22 cellular contexts compared by ENCODE assay signal in genomic region chr4:39455486-39455885, GRCh38. TPM values are rescaled to one million over a fixed set of nuclear protein-coding genes. Genes with fewer than 3 reads are reported as not detected.
DNase-seq lines count a peak whose midpoint lies in the region; ATAC-seq, FAIRE-seq and TF ChIP-seq lines count a peak whose summit lies in the region.
"Had no signal": no experiment of that assay in that cellular context is flagged by ENCODE, and none has a peak within 500 bp of the region (broad histone marks: within the 10 kb centered on the region; RNA-seq: fewer than 3 reads in every experiment).

No MANE protein-coding gene starts in this region.

- H2BK12ac ChIP-seq in H1 (ENCODE audit: low read depth, low read length): no peak overlapping the region

- no peak overlapping the region for H4K5ac ChIP-seq in H1 (ENCODE audit: insufficient read length, low read depth, low read length)

- TF ChIP-seq EP300 in HepG2 (IDR thresholded peaks at IDR 0.05; ENCODE audit: low read depth in 2 of 2, low read length in 2 of 2): no peak
- TF ChIP-seq EP300 in HepG2 (CRISPR knock-in tag; IDR thresholded peaks at IDR 0.05; ENCODE audit: borderline replicate concordance): no peak
- no peak for TF ChIP-seq EP300 in H1 (IDR thresholded peaks at IDR 0.05; ENCODE audit: borderline replicate concordance in 1 of 2, low read depth in 2 of 2, low read length in 2 of 2)

- TF ChIP-seq RAD21 in HepG2 (CRISPR knock-in tag; IDR thresholded peaks at IDR 0.05) (no peak), H1 (IDR thresholded peaks at IDR 0.05 in 1 of 2, conservative IDR thresholded peaks at IDR 0.05 in 1 of 2; ENCODE audit: low read depth in 2 of 2, low read length in 2 of 2) (no peak)

- no peak for DNase-seq in HepG2 (ENCODE audit: low spot score)
- DNase-seq in right lobe of liver: no peak
- DNase-seq in NB4 (ENCODE audit: low read depth): no peak
- DNase-seq in H1 (ENCODE audit: low read depth in 1 of 2, low spot score in 2 of 2): no peak
- DNase-seq in stimulated activated naive B cell treated with anti-CD40 and anti-IgM and Interleukin-4, amounts not matched to agents 10 μg/mL and 1 μg/mL and 100 μg/mL, for 72 hours: no peak
- DNase-seq in activated CD8-positive, alpha-beta memory T cell treated with anti-CD3 and anti-CD28 coated beads for 24 hours: no peak
- no peak for DNase-seq in spleen
- DNase-seq: anterior cingulate cortex; GF-D8; H7; NCI-H187 treated with DMSO at 0.1 percent for 48 hours; NCI-H510A; OCI-M1; sigmoid colon; stimulated activated CD4-positive, alpha-beta T cell treated with anti-CD3 and anti-CD28 coated beads, Interleukin-2, amount 100 ng/mL, for 48 hours had no signal

- no peak overlapping the region for H3K23ac ChIP-seq in H1 (ENCODE audit: insufficient read length)

- H3K27me3 ChIP-seq in HepG2 (ENCODE audit: control insufficient read depth in 1 of 2, insufficient read depth in 2 of 2, low read length in 2 of 2) (no peaks in the 10 kb centered on the region; a peak in 1 of 5 replicates), right lobe of liver (no peaks in the 10 kb centered on the region), H1 (replicated peaks in 1 of 4; ENCODE audit: control insufficient read depth in 3 of 4, extremely low read depth in 1 of 4, insufficient read depth in 3 of 4, low read length in 3 of 4) (no peaks in the 10 kb centered on the region), spleen (replicated peaks in 1 of 7) (no peaks in the 10 kb centered on the region)
- H3K27me3 ChIP-seq: neutrophil, sigmoid colon, SJSA1 had no signal

- no peak overlapping the region for H2BK120ac ChIP-seq in H1 (replicated peaks; ENCODE audit: low read depth, low read length)

- no peak overlapping the region for H3K56ac ChIP-seq in H1 (replicated peaks; ENCODE audit: insufficient read length, low read depth, low read length)

- H3K9ac ChIP-seq in HepG2 (ENCODE audit: insufficient read depth, low read depth, low read length) (no peak overlapping the region), H1 (replicated peaks in 1 of 4; ENCODE audit: extremely low read depth in 1 of 4, low read depth in 3 of 4, low read length in 3 of 4) (no peak overlapping the region)

- H3K4me3 Mint-ChIP-seq in stimulated activated naive B cell treated with anti-CD40 and anti-IgM and Interleukin-4, amounts not matched to agents 10 μg/mL and 1 μg/mL and 100 μg/mL, for 72 hours: peak overlapping the region in 1 of 2 donors; percentile 44

- H3K36me3 Mint-ChIP-seq in stimulated activated naive B cell treated with anti-CD40 and anti-IgM and Interleukin-4, amounts not matched to agents 10 μg/mL and 1 μg/mL and 100 μg/mL, for 72 hours: peaks cover 54 to 74% of the 10 kb centered on the region in 2 donors

- H3K4me1 ChIP-seq in HepG2 (ENCODE audit: insufficient read depth, low read length) (peaks cover 70% of the 10 kb centered on the region), right lobe of liver (peaks cover 0 to 28% (median 11%) of the 10 kb centered on the region in 4 donors), H1 (replicated peaks in 1 of 4; ENCODE audit: control insufficient read depth in 3 of 4, insufficient read depth in 4 of 4, low read length in 3 of 4) (peaks cover 0 to 4% (median 2%) of the 10 kb centered on the region in 4 experiments; a peak in 2 of 7 replicates), spleen (peaks cover 26 to 53% (median 45%) of the 10 kb centered on the region in 6 donors)

- H4K8ac ChIP-seq in H1 (ENCODE audit: extremely low read depth, insufficient read depth, low read length): no peak overlapping the region

- H4K91ac ChIP-seq in H1 (replicated peaks; ENCODE audit: insufficient read length, low read length): no peak overlapping the region

- H3K4me1 Mint-ChIP-seq in stimulated activated naive B cell treated with anti-CD40 and anti-IgM and Interleukin-4, amounts not matched to agents 10 μg/mL and 1 μg/mL and 100 μg/mL, for 72 hours: peaks cover 17 to 30% of the 10 kb centered on the region in 2 donors

- FAIRE-seq in HepG2 (lab: Jason Lieb, UNC) (no peak), H1 (lab: Jason Lieb, UNC) (no peak)
- FAIRE-seq: D721Med, HTR-8/SVneo had no signal

- no peak for ATAC-seq in HepG2
- no peak for ATAC-seq in right lobe of liver
- no peak for ATAC-seq in stimulated activated naive B cell treated with anti-CD40 and anti-IgM and Interleukin-4, amounts not matched to agents 10 μg/mL and 1 μg/mL and 100 μg/mL, for 72 hours (replicated peaks)
- ATAC-seq in HG03039 (IDR thresholded peaks at IDR 0.05; ENCODE audit: unreplicated experiment): no peak

- H3K23me2 ChIP-seq in H1 (ENCODE audit: low read depth, low read length): peaks cover 6% of the 10 kb centered on the region; the same call in 1 of the 2 replicates

- peaks cover 42% of the 10 kb centered on the region for H3K79me2 ChIP-seq in HepG2 (ENCODE audit: insufficient read depth, low read length)
- peaks cover 0 to 43% of the 10 kb centered on the region in 2 experiments; a peak in 3 of 4 replicates for H3K79me2 ChIP-seq in H1 (ENCODE audit: control insufficient read depth in 1 of 2, insufficient read depth in 2 of 2, low read length in 2 of 2)

- no peak overlapping the region for H2BK20ac ChIP-seq in H1 (ENCODE audit: low read length)

- no peaks in the 10 kb centered on the region for H3K9me3 ChIP-seq in HepG2 (ENCODE audit: low read length)
- H3K9me3 ChIP-seq in right lobe of liver: no peaks in the 10 kb centered on the region
- no peaks in the 10 kb centered on the region for H3K9me3 ChIP-seq in H1 (ENCODE audit: insufficient read depth in 2 of 2, low read depth in 1 of 2, low read length in 1 of 2)
- H3K9me3 ChIP-seq in spleen: no peaks in the 10 kb centered on the region
- H3K9me3 ChIP-seq: neutrophil, sigmoid colon, SJSA1, thoracic aorta had no signal

- no peak overlapping the region for H3K18ac ChIP-seq in H1 (ENCODE audit: extremely low read depth, low read length)

- H3K4me3 ChIP-seq in HepG2 (replicated peaks in 1 of 3; ENCODE audit: insufficient read depth in 1 of 3, low read depth in 2 of 3, low read length in 3 of 3): peak overlapping the region in 1 of 3 experiments; percentile 1; a peak in 1 of 6 replicates
- H3K4me3 ChIP-seq in right lobe of liver: no peak overlapping the region
- H3K4me3 ChIP-seq in NB4 (ENCODE audit: low read depth, low read length): peak overlapping the region; percentile 90
- peak overlapping the region in 1 of 4 experiments; percentile 93; a peak in 1 of 8 replicates for H3K4me3 ChIP-seq in H1 (ENCODE audit: extremely low read depth in 1 of 4, insufficient read depth in 2 of 4, low read depth in 3 of 4, low read length in 4 of 4)
- H3K4me3 ChIP-seq in spleen: no peak overlapping the region
- H3K4me3 ChIP-seq: sigmoid colon, SJSA1, thoracic aorta had no signal

- intact Hi-C loops in HepG2 (cut with micrococcal nuclease; ENCODE audit: unreplicated experiment) (no loop called here), right lobe of liver (cut with DNase I) (no loop called here), spleen (cut with DNase I; ENCODE audit: low total_unique reads) (no loop called here)

- H3K14ac ChIP-seq in H1 (ENCODE audit: insufficient read length): no peak overlapping the region

- in situ Hi-C loops in HepG2 (cut with HindIII; ENCODE audit: extremely low pct_ligation_motif_present, low pct_unique_long_range_greater_than_20kb): no loop called here

- H2BK15ac ChIP-seq in H1 (ENCODE audit: low read length): no peak overlapping the region

- POLR2A ChIA-PET in HepG2 (lab: Yijun Ruan, JAX): interaction anchor here (0.9 to 1.2 kb wide), 3 partner anchors 26 to 89 kb away, joined by 3 to 5 read pairs (median 3); partner anchors contain the start of gene UGDH
- POLR2A ChIA-PET in H1 (lab: Charles Lee; ENCODE audit: partially characterized antibody): interaction anchor here (0.9 to 6.4 kb wide), 18 partner anchors 7 to 366 kb away, joined by 3 to 133 read pairs (median 4); partner anchors contain the start of genes RFC1 and SMIM14

- CTCF ChIA-PET in HepG2 (lab: Yijun Ruan, JAX; ENCODE audit: low intra/inter-chr PET ratio, low total read pairs) (no interaction called here), H1 (lab: Charles Lee; ENCODE audit: partially characterized antibody) (interaction anchor here (1.5 kb wide), 1 partner anchor 20 kb away, joined by 3 read pairs; no protein-coding TSS in a partner anchor)

- BruUV-seq in HepG2 (replicated peaks; lab: Mats Ljungman, UMichigan): no TSS peak

- TF ChIP-seq CTCF in HepG2 (CRISPR knock-in tag; IDR thresholded peaks at IDR 0.05): no peak
- TF ChIP-seq CTCF in right lobe of liver (IDR thresholded peaks at IDR 0.05): no peak
- TF ChIP-seq CTCF in NB4 (IDR thresholded peaks at IDR 0.05; ENCODE audit: low read depth, low read length): no peak
- TF ChIP-seq CTCF in H1 (IDR thresholded peaks at IDR 0.05; ENCODE audit: control extremely low read depth in 1 of 3, insufficient read depth in 1 of 3, low read depth in 1 of 3, low read length in 3 of 3): no peak
- no peak for TF ChIP-seq CTCF in spleen (IDR thresholded peaks at IDR 0.05 in 8 of 11, conservative IDR thresholded peaks at IDR 0.05 in 3 of 11)

- no peak overlapping the region for H3K4ac ChIP-seq in H1 (replicated peaks; ENCODE audit: insufficient read length, low read depth, low read length)

- no peaks in the 10 kb centered on the region for H3K9me3 Mint-ChIP-seq in stimulated activated naive B cell treated with anti-CD40 and anti-IgM and Interleukin-4, amounts not matched to agents 10 μg/mL and 1 μg/mL and 100 μg/mL, for 72 hours

- TF ChIP-seq POLR2A in HepG2 (IDR thresholded peaks at IDR 0.05; ENCODE audit: insufficient read depth in 1 of 2, low read depth in 2 of 2, low read length in 2 of 2) (peak in 1 of 2 experiments; percentile 52; a peak in 1 of 4 replicates), right lobe of liver (IDR thresholded peaks at IDR 0.05) (no peak), NB4 (IDR thresholded peaks at IDR 0.05; ENCODE audit: extremely low read depth, insufficient read length) (no peak), H1 (IDR thresholded peaks at IDR 0.05; ENCODE audit: control extremely low read depth in 1 of 2, low read depth in 2 of 2, low read length in 2 of 2) (no peak), spleen (IDR thresholded peaks at IDR 0.05) (no peak)

- peak overlapping the region; percentile 20 for H3K27ac Mint-ChIP-seq in stimulated activated naive B cell treated with anti-CD40 and anti-IgM and Interleukin-4, amounts not matched to agents 10 μg/mL and 1 μg/mL and 100 μg/mL, for 72 hours

- 93% methylated on average over 6 of the region's 6 CpGs for WGBS in HepG2 (ENCODE audit: low lambda C conversion rate)
- WGBS in right lobe of liver (ENCODE audit: insufficient coverage, low coverage, low lambda C conversion rate, missing lambda C conversion rate): 88% methylated on average over 6 of the region's 6 CpGs
- 95% methylated on average over 6 of the region's 6 CpGs; no CpG with 5 or more reads in 1 of the 2 experiments for WGBS in H1 (ENCODE audit: extremely low coverage in 1 of 2, insufficient coverage in 1 of 2, insufficient read length in 1 of 2, insufficient replicate concordance in 2 of 2, low coverage in 1 of 2, low lambda C conversion rate in 2 of 2, missing lambda C conversion rate in 1 of 2), 2 experiments
- WGBS in spleen, 5 donors: 88 to 96% (median 92%) methylated on average over 6 of the region's 6 CpGs

- peaks cover 9 to 62% of the 10 kb centered on the region in 2 experiments for H3K36me3 ChIP-seq in HepG2 (replicated peaks in 1 of 2; ENCODE audit: control insufficient read depth in 1 of 2, insufficient read depth in 2 of 2, low read length in 2 of 2)
- peaks cover 0 to 61% (median 27%) of the 10 kb centered on the region in 4 donors for H3K36me3 ChIP-seq in right lobe of liver
- peaks cover 31 to 75% (median 57%) of the 10 kb centered on the region in 4 experiments for H3K36me3 ChIP-seq in H1 (ENCODE audit: control insufficient read depth in 2 of 4, insufficient read depth in 4 of 4, low read length in 3 of 4)
- peaks cover 9 to 75% (median 63%) of the 10 kb centered on the region in 6 donors for H3K36me3 ChIP-seq in spleen

- no peak overlapping the region for H2BK5ac ChIP-seq in H1 (ENCODE audit: low read depth, low read length)

- no peaks in the 10 kb centered on the region; the same call in 1 of the 2 replicates for H3K79me1 ChIP-seq in H1 (ENCODE audit: low read depth, low read length)

- H3K27me3 Mint-ChIP-seq in stimulated activated naive B cell treated with anti-CD40 and anti-IgM and Interleukin-4, amounts not matched to agents 10 μg/mL and 1 μg/mL and 100 μg/mL, for 72 hours: no peaks in the 10 kb centered on the region

- peak overlapping the region; percentile 91 for H3K4me2 ChIP-seq in HepG2 (ENCODE audit: low read depth, low read length)
- H3K4me2 ChIP-seq in H1 (ENCODE audit: insufficient read depth in 1 of 2, low read depth in 2 of 2, low read length in 2 of 2): no peak overlapping the region

- H3K27ac ChIP-seq in HepG2 (ENCODE audit: extremely low read length, insufficient read depth, low read length): no peak overlapping the region
- no peak overlapping the region for H3K27ac ChIP-seq in right lobe of liver
- no peak overlapping the region for H3K27ac ChIP-seq in H1 (ENCODE audit: low read depth, low read length)
- no peak overlapping the region for H3K27ac ChIP-seq in spleen
- H3K27ac ChIP-seq: neutrophil, sigmoid colon, SJSA1, thoracic aorta had no signal

- H2AK5ac ChIP-seq in H1 (ENCODE audit: low read depth, low read length): no peak overlapping the region

- H4K20me1 ChIP-seq in HepG2 (ENCODE audit: insufficient read depth, low read length) (peaks cover 60% of the 10 kb centered on the region), H1 (replicated peaks in 1 of 2; ENCODE audit: control insufficient read depth in 1 of 2, insufficient read depth in 2 of 2, low read length in 2 of 2) (peaks cover 8 to 13% of the 10 kb centered on the region in 2 experiments)

- no peak overlapping the region for H2AFZ ChIP-seq in HepG2 (ENCODE audit: low read length)
- no peak overlapping the region for H2AFZ ChIP-seq in H1 (ENCODE audit: low read length)

RNA-seq across cellular contexts. Expression of gene RPL9, which starts 3.2 kb away (rescaled TPM):
- total RNA-seq in HepG2 (2016; rRNA removed; fragmentation: Illumina TruSeq; extraction: Trizol) (2,148 and 2,808 TPM in 2 replicates), right lobe of liver (1,000 to 10,000 TPM in 2 of 6 experiments, 100 to 1,000 TPM in 4; 353 to 1,546 (median 454) TPM), spleen (1,000 to 10,000 TPM; 1,133 to 3,346 (median 1,587) TPM)
- 2,980 and 3,556 TPM in 2 replicates for total RNA-seq in HepG2 (2016; cell fraction: cytosol; rRNA removed; fragmentation: Illumina TruSeq; extraction: Trizol; ENCODE audit: low read depth)
- total RNA-seq in HepG2 (2016; cell fraction: insoluble cytoplasmic fraction; rRNA removed; fragmentation: Illumina TruSeq; extraction: Trizol): 2,243 and 2,719 TPM in 2 replicates
- total RNA-seq in HepG2 (2016; cell fraction: membrane; rRNA removed; fragmentation: Illumina TruSeq; extraction: Trizol): 4,819 and 5,825 TPM in 2 replicates
- 939 and 947 TPM in 2 replicates for total RNA-seq in HepG2 (2016; cell fraction: nucleus; rRNA removed; fragmentation: Illumina TruSeq; extraction: Trizol)
- polyA plus RNA-seq in HepG2 (2011; rRNA removed) (849 and 993 TPM in 2 replicates), H1 (2011; rRNA removed) (427 and 1,184 TPM in 2 replicates), spleen (1,000 to 10,000 TPM; 3,705 to 6,391 (median 4,989) TPM)
- 1,096 and 1,918 TPM in 2 replicates for polyA plus RNA-seq in HepG2 (2011; cell fraction: cytosol; rRNA removed)
- polyA plus RNA-seq in HepG2 (2011; cell fraction: nucleus; rRNA removed): 226 and 300 TPM in 2 replicates
- polyA plus RNA-seq in HepG2 (2012): 2,363 and 2,846 TPM in 2 replicates
- 1,711 and 1,965 TPM in 2 replicates for polyA plus RNA-seq in HepG2 (2016; cell fraction: cytosol; fragmentation: Illumina TruSeq; extraction: Trizol; ENCODE audit: low read depth)
- polyA plus RNA-seq in HepG2 (2016; cell fraction: insoluble cytoplasmic fraction; fragmentation: Illumina TruSeq; extraction: Trizol; ENCODE audit: low read depth): 1,418 and 1,522 TPM in 2 replicates
- polyA plus RNA-seq in HepG2 (2016; cell fraction: membrane; fragmentation: Illumina TruSeq; extraction: Trizol; ENCODE audit: low read depth): 2,738 and 2,765 TPM in 2 replicates
- polyA plus RNA-seq in HepG2 (2016; cell fraction: nucleus; fragmentation: Illumina TruSeq; extraction: Trizol; ENCODE audit: insufficient read depth, low read depth): 819 and 843 TPM in 2 replicates
- 55.2 and 89.0 TPM in 2 replicates for polyA minus RNA-seq in HepG2 (2011; rRNA and poly(A)+ RNA removed; ENCODE audit: low replicate concordance)
- 458 and 550 TPM in 2 replicates for polyA minus RNA-seq in HepG2 (2011; cell fraction: cytosol; rRNA and poly(A)+ RNA removed)
- polyA minus RNA-seq in HepG2 (2011; cell fraction: nucleus; rRNA and poly(A)+ RNA removed): 350 and 404 TPM in 2 replicates
- 1,161 and 1,163 TPM in 2 replicates for total RNA-seq in H1 (2021; fragmentation: NEBNext Ultra II Directional; extraction: Animal tissue kit (Norgen Biotek cat#: 25700))
- 1,821 TPM for polyA plus RNA-seq in H1 (2011; cell fraction: cytosol; rRNA removed)
- polyA plus RNA-seq in H1 (2011; cell fraction: nucleus; rRNA removed): 333 TPM
- 826 to 1,542 TPM (median 1,147 TPM) in 4 replicates for polyA plus RNA-seq in H1 (2012, experiment 1 of 2)
- polyA plus RNA-seq in H1 (2012, experiment 2 of 2): 3,492 TPM
- 2,151 TPM for polyA plus RNA-seq in H1 (2013, experiment 1 of 2)
- 2,199 TPM for polyA plus RNA-seq in H1 (2013, experiment 2 of 2)
- polyA minus RNA-seq in H1 (2011; rRNA and poly(A)+ RNA removed): 111 and 181 TPM in 2 replicates
- 653 TPM for polyA minus RNA-seq in H1 (2011; cell fraction: cytosol; rRNA and poly(A)+ RNA removed)
- polyA minus RNA-seq in H1 (2011; cell fraction: nucleus; rRNA and poly(A)+ RNA removed): 338 TPM

RNA-seq across cellular contexts. Expression of gene LIAS, which starts 3.4 kb away (rescaled TPM):
- total RNA-seq in HepG2 (2016; rRNA removed; fragmentation: Illumina TruSeq; extraction: Trizol): 16.6 and 18.3 TPM in 2 replicates
- total RNA-seq in HepG2 (2016; cell fraction: cytosol; rRNA removed; fragmentation: Illumina TruSeq; extraction: Trizol; ENCODE audit: low read depth): 5.2 and 5.6 TPM in 2 replicates
- total RNA-seq in HepG2 (2016; cell fraction: insoluble cytoplasmic fraction; rRNA removed; fragmentation: Illumina TruSeq; extraction: Trizol): 15.0 and 16.2 TPM in 2 replicates
- 8.9 and 9.9 TPM in 2 replicates for total RNA-seq in HepG2 (2016; cell fraction: membrane; rRNA removed; fragmentation: Illumina TruSeq; extraction: Trizol)
- 14.3 and 14.8 TPM in 2 replicates for total RNA-seq in HepG2 (2016; cell fraction: nucleus; rRNA removed; fragmentation: Illumina TruSeq; extraction: Trizol)
- polyA plus RNA-seq in HepG2 (2011; rRNA removed): 11.4 and 16.0 TPM in 2 replicates
- 7.9 and 8.2 TPM in 2 replicates for polyA plus RNA-seq in HepG2 (2011; cell fraction: cytosol; rRNA removed)
- 5.6 and 9.5 TPM in 2 replicates for polyA plus RNA-seq in HepG2 (2011; cell fraction: nucleus; rRNA removed)
- polyA plus RNA-seq in HepG2 (2012): 12.1 and 15.8 TPM in 2 replicates
- 4.1 and 4.2 TPM in 2 replicates for polyA plus RNA-seq in HepG2 (2016; cell fraction: cytosol; fragmentation: Illumina TruSeq; extraction: Trizol; ENCODE audit: low read depth)
- polyA plus RNA-seq in HepG2 (2016; cell fraction: insoluble cytoplasmic fraction; fragmentation: Illumina TruSeq; extraction: Trizol; ENCODE audit: low read depth): 19.8 and 20.7 TPM in 2 replicates
- polyA plus RNA-seq in HepG2 (2016; cell fraction: membrane; fragmentation: Illumina TruSeq; extraction: Trizol; ENCODE audit: low read depth): 7.1 and 7.2 TPM in 2 replicates
- polyA plus RNA-seq in HepG2 (2016; cell fraction: nucleus; fragmentation: Illumina TruSeq; extraction: Trizol; ENCODE audit: insufficient read depth, low read depth): 29.7 and 30.7 TPM in 2 replicates
- polyA minus RNA-seq in HepG2 (2011; rRNA and poly(A)+ RNA removed; ENCODE audit: low replicate concordance): 1.7 and 4.9 TPM in 2 replicates
- 4.3 and 5.0 TPM in 2 replicates for polyA minus RNA-seq in HepG2 (2011; cell fraction: cytosol; rRNA and poly(A)+ RNA removed)
- 13.9 and 19.6 TPM in 2 replicates for polyA minus RNA-seq in HepG2 (2011; cell fraction: nucleus; rRNA and poly(A)+ RNA removed)
- 10 to 100 TPM in 4 of 6 experiments, 1 to 10 TPM in 2; 7.0 to 20.4 (median 13.1) TPM for total RNA-seq in right lobe of liver
- total RNA-seq in H1 (2021; fragmentation: NEBNext Ultra II Directional; extraction: Animal tissue kit (Norgen Biotek cat#: 25700)): 19.8 and 24.9 TPM in 2 replicates
- polyA plus RNA-seq in H1 (2011; rRNA removed): 7.5 and 10.5 TPM in 2 replicates
- polyA plus RNA-seq in H1 (2011; cell fraction: cytosol; rRNA removed): 14.7 TPM
- polyA plus RNA-seq in H1 (2011; cell fraction: nucleus; rRNA removed): 5.3 TPM
- polyA plus RNA-seq in H1 (2012, experiment 1 of 2): 11.9 to 23.5 TPM (median 14.2 TPM) in 4 replicates
- 4.9 TPM for polyA plus RNA-seq in H1 (2012, experiment 2 of 2)
- 20.8 TPM for polyA plus RNA-seq in H1 (2013, experiment 1 of 2)
- 18.8 TPM for polyA plus RNA-seq in H1 (2013, experiment 2 of 2)
- 10.2 and 13.3 TPM in 2 replicates for polyA minus RNA-seq in H1 (2011; rRNA and poly(A)+ RNA removed)
- 15.6 TPM for polyA minus RNA-seq in H1 (2011; cell fraction: cytosol; rRNA and poly(A)+ RNA removed)
- 18.3 TPM for polyA minus RNA-seq in H1 (2011; cell fraction: nucleus; rRNA and poly(A)+ RNA removed)
- total RNA-seq in spleen: 10 to 100 TPM in 6 of 7 donors, 1 to 10 TPM in 1; 8.0 to 19.2 (median 14.6) TPM
- 10 to 100 TPM; 15.5 to 21.7 (median 16.8) TPM for polyA plus RNA-seq in spleen

RNA-seq across cellular contexts. Expression of gene KLB, which starts 48.8 kb away (rescaled TPM):
- total RNA-seq in HepG2 (2016; rRNA removed; fragmentation: Illumina TruSeq; extraction: Trizol) (41.9 and 82.0 TPM in 2 replicates), right lobe of liver (10 to 100 TPM; 12.3 to 54.5 (median 17.5) TPM), spleen (under 1 TPM in 1 of 7 donors, not detected in 6; 0.03 TPM)
- 4.8 and 6.1 TPM in 2 replicates for total RNA-seq in HepG2 (2016; cell fraction: cytosol; rRNA removed; fragmentation: Illumina TruSeq; extraction: Trizol; ENCODE audit: low read depth)
- 38.0 and 82.0 TPM in 2 replicates for total RNA-seq in HepG2 (2016; cell fraction: insoluble cytoplasmic fraction; rRNA removed; fragmentation: Illumina TruSeq; extraction: Trizol)
- total RNA-seq in HepG2 (2016; cell fraction: membrane; rRNA removed; fragmentation: Illumina TruSeq; extraction: Trizol): 12.2 and 15.5 TPM in 2 replicates
- total RNA-seq in HepG2 (2016; cell fraction: nucleus; rRNA removed; fragmentation: Illumina TruSeq; extraction: Trizol): 91.7 and 106 TPM in 2 replicates
- polyA plus RNA-seq in HepG2 (2011; rRNA removed) (22.6 and 25.3 TPM in 2 replicates), H1 (2011; rRNA removed) (0.03 TPM in 2 replicates), spleen (not detected)
- polyA plus RNA-seq in HepG2 (2011; cell fraction: cytosol; rRNA removed): 14.6 and 18.2 TPM in 2 replicates
- 12.6 and 12.7 TPM in 2 replicates for polyA plus RNA-seq in HepG2 (2011; cell fraction: nucleus; rRNA removed)
- polyA plus RNA-seq in HepG2 (2012): 28.3 and 43.2 TPM in 2 replicates
- polyA plus RNA-seq in HepG2 (2016; cell fraction: cytosol; fragmentation: Illumina TruSeq; extraction: Trizol; ENCODE audit: low read depth): 2.7 and 3.0 TPM in 2 replicates
- 26.6 and 27.9 TPM in 2 replicates for polyA plus RNA-seq in HepG2 (2016; cell fraction: insoluble cytoplasmic fraction; fragmentation: Illumina TruSeq; extraction: Trizol; ENCODE audit: low read depth)
- polyA plus RNA-seq in HepG2 (2016; cell fraction: membrane; fragmentation: Illumina TruSeq; extraction: Trizol; ENCODE audit: low read depth): 5.6 and 7.1 TPM in 2 replicates
- polyA plus RNA-seq in HepG2 (2016; cell fraction: nucleus; fragmentation: Illumina TruSeq; extraction: Trizol; ENCODE audit: insufficient read depth, low read depth): 95.1 and 96.3 TPM in 2 replicates
- polyA minus RNA-seq in HepG2 (2011; rRNA and poly(A)+ RNA removed; ENCODE audit: low replicate concordance): 0.02 and 40.4 TPM in 2 replicates
- polyA minus RNA-seq in HepG2 (2011; cell fraction: cytosol; rRNA and poly(A)+ RNA removed): 25.4 and 30.9 TPM in 2 replicates
- 19.8 and 25.6 TPM in 2 replicates for polyA minus RNA-seq in HepG2 (2011; cell fraction: nucleus; rRNA and poly(A)+ RNA removed)
- not detected in 2 replicates for total RNA-seq in H1 (2021; fragmentation: NEBNext Ultra II Directional; extraction: Animal tissue kit (Norgen Biotek cat#: 25700))
- 0.03 TPM for polyA plus RNA-seq in H1 (2011; cell fraction: cytosol; rRNA removed)
- polyA plus RNA-seq in H1 (2011; cell fraction: nucleus; rRNA removed): 0.06 TPM
- polyA plus RNA-seq in H1 (2012, experiment 1 of 2): 0.09 to 0.18 TPM (median 0.11 TPM) in 4 replicates
- polyA plus RNA-seq in H1 (2012, experiment 2 of 2): 0.03 TPM
- 0.02 TPM for polyA plus RNA-seq in H1 (2013, experiment 1 of 2)
- 0.02 TPM for polyA plus RNA-seq in H1 (2013, experiment 2 of 2)
- 0.07 and 0.13 TPM in 2 replicates for polyA minus RNA-seq in H1 (2011; rRNA and poly(A)+ RNA removed)
- not detected for polyA minus RNA-seq in H1 (2011; cell fraction: cytosol; rRNA and poly(A)+ RNA removed)
- not detected for polyA minus RNA-seq in H1 (2011; cell fraction: nucleus; rRNA and poly(A)+ RNA removed)
- total RNA-seq: H7, M059J, SJSA1, thoracic aorta had no signal

Comparison
In these comparisons a context has a peak if more than half of its experiments do, and no peak if none do; other contexts are left out.
1. Of the 41 proteins assayed by ChIP-seq in both HepG2 and H1: peak only in HepG2: none; only in H1: POLR2AphosphoS5; in both: none; in neither: 39; mixed calls (peak in some experiments, not most) for 1.